10 cellular contexts compared by ENCODE assay signal in the genomic region with DNA sequence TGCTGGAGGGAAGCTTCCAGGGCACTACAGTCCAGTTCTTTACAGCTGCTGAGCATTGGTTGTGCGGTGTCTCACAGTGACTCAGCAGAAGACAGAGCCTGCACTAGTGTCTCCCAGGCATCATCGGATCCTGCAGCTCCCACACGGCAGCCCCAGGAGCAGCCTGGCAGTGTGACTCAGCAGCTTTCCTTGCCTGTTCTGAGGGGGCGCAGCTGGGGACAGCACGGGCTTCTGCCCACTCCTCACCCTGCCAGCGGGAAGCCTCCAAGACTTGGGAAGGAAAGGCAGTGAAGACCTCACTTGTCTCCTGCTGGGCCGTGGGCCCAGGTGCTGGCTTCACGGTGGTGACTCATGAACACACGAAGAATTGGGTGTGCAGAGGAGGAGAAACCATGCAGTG.
DNase-seq lines count a peak whose midpoint lies in the region; ATAC-seq and TF ChIP-seq lines count a peak whose summit lies in the region.
"Had no signal": no experiment of that assay in that cellular context is flagged by ENCODE, and none has a peak within 500 bp of the region (broad histone marks: within the 10 kb centered on the region; RNA-seq: fewer than 3 reads in every experiment).

No MANE protein-coding gene starts in this region.

- H3K4me1 Mint-ChIP-seq in stimulated activated naive B cell treated with anti-CD40 and anti-IgM and Interleukin-4, amounts not matched to agents 10 μg/mL and 1 μg/mL and 100 μg/mL, for 72 hours = no peaks in the 10 kb centered on the region

- H3K4me3 ChIP-seq in GM23248 (peak overlapping the region; percentile 48), RWPE2 (ENCODE audit: severe bottlenecking) (no peak overlapping the region), psoas muscle (no peak overlapping the region)

- H2AFZ ChIP-seq in GM23248 = peak overlapping the region; percentile 62

- intact Hi-C loops in psoas muscle (cut with DNase I) = no loop called here

- H3K79me2 ChIP-seq in GM23248 (ENCODE audit: insufficient read depth) = no peaks in the 10 kb centered on the region

- no peaks in the 10 kb centered on the region for H3K9me3 ChIP-seq in GM23248 (ENCODE audit: low read depth)
- no peaks in the 10 kb centered on the region for H3K9me3 ChIP-seq in RWPE2 (ENCODE audit: severe bottlenecking)
- H3K9me3 ChIP-seq in psoas muscle = no peaks in the 10 kb centered on the region

- H3K36me3 Mint-ChIP-seq in stimulated activated naive B cell treated with anti-CD40 and anti-IgM and Interleukin-4, amounts not matched to agents 10 μg/mL and 1 μg/mL and 100 μg/mL, for 72 hours = no peaks in the 10 kb centered on the region
- H3K36me3 Mint-ChIP-seq: memory B cell had no signal

- H3K27ac Mint-ChIP-seq in stimulated activated naive B cell treated with anti-CD40 and anti-IgM and Interleukin-4, amounts not matched to agents 10 μg/mL and 1 μg/mL and 100 μg/mL, for 72 hours = no peak overlapping the region
- H3K27ac Mint-ChIP-seq: memory B cell had no signal

- no peaks in the 10 kb centered on the region for H4K20me1 ChIP-seq in GM23248 (ENCODE audit: insufficient read depth)

- peak overlapping the region; percentile 52 for H3K9ac ChIP-seq in GM23248

- peaks cover 9% of the 10 kb centered on the region for H3F3A ChIP-seq in GM23248 (ENCODE audit: insufficient read depth)

- in situ Hi-C loops in GM23248 (cut with MboI) = no loop called here

- 11% methylated on average over 8 to 9 of the region's 9 CpGs for WGBS in GM23248 (ENCODE audit: low coverage in 1 of 2, low lambda C conversion rate in 2 of 2, missing lambda C conversion rate in 2 of 2), 2 experiments
- WGBS in psoas muscle, 3 donors = 38 to 68% (median 39%) methylated on average over 7 to 9 of the region's 9 CpGs

- peaks cover 6% of the 10 kb centered on the region for H3K4me1 ChIP-seq in GM23248 (ENCODE audit: insufficient read depth)
- H3K4me1 ChIP-seq in RWPE2 (ENCODE audit: insufficient read depth, poor library complexity, severe bottlenecking) = no peaks in the 10 kb centered on the region
- no peaks in the 10 kb centered on the region for H3K4me1 ChIP-seq in psoas muscle

- H3K9me3 Mint-ChIP-seq in stimulated activated naive B cell treated with anti-CD40 and anti-IgM and Interleukin-4, amounts not matched to agents 10 μg/mL and 1 μg/mL and 100 μg/mL, for 72 hours = no peaks in the 10 kb centered on the region
- H3K9me3 Mint-ChIP-seq: memory B cell had no signal

- no peak overlapping the region for H3K4me3 Mint-ChIP-seq in stimulated activated naive B cell treated with anti-CD40 and anti-IgM and Interleukin-4, amounts not matched to agents 10 μg/mL and 1 μg/mL and 100 μg/mL, for 72 hours
- H3K4me3 Mint-ChIP-seq: memory B cell had no signal

- peak; percentile 68 for ATAC-seq in RWPE2 (ENCODE audit: low read depth)
- ATAC-seq in psoas muscle = peak in 3 of 4 donors; percentile 39 to 46 (median 44)
- ATAC-seq in stimulated activated naive B cell treated with anti-CD40 and anti-IgM and Interleukin-4, amounts not matched to agents 10 μg/mL and 1 μg/mL and 100 μg/mL, for 72 hours (replicated peaks) = no peak
- ATAC-seq in HG03139 (IDR thresholded peaks at IDR 0.05; ENCODE audit: unreplicated experiment) = no peak
- no peak for ATAC-seq in HG03354 (IDR thresholded peaks at IDR 0.05; ENCODE audit: poor library complexity, severe bottlenecking, unreplicated experiment)

- DNase-seq in GM23248 (peak; percentile 95), RWPE2 (ENCODE audit: low spot score) (no peak), fibroblast of the conjunctiva (ENCODE audit: low read depth) (peak; percentile 37), psoas muscle (peak in 1 of 2 donors; percentile 20), NCI-H774 (lab: John Stamatoyannopoulos, UW) (no peak)
- DNase-seq in stimulated activated naive B cell treated with anti-CD40 and anti-IgM and Interleukin-4, amounts not matched to agents 10 μg/mL and 1 μg/mL and 100 μg/mL, for 72 hours = no peak
- DNase-seq: HCEC 1CT had no signal

- H3K36me3 ChIP-seq in GM23248 (ENCODE audit: low read depth) (no peaks in the 10 kb centered on the region), RWPE2 (ENCODE audit: low read depth) (no peaks in the 10 kb centered on the region), psoas muscle (ENCODE audit: insufficient read depth in 1 of 2, low read depth in 1 of 2) (no peaks in the 10 kb centered on the region)

- H3K27me3 ChIP-seq in GM23248 (replicated peaks; ENCODE audit: insufficient read depth) (no peaks in the 10 kb centered on the region), RWPE2 (ENCODE audit: insufficient read depth, poor library complexity, severe bottlenecking) (no peaks in the 10 kb centered on the region), psoas muscle (ENCODE audit: insufficient read depth in 3 of 3, low read length in 2 of 3) (no peaks in the 10 kb centered on the region)

- H3K4me2 ChIP-seq in GM23248 (ENCODE audit: unreplicated experiment) = peak overlapping the region; percentile 54

- H3K27me3 Mint-ChIP-seq in stimulated activated naive B cell treated with anti-CD40 and anti-IgM and Interleukin-4, amounts not matched to agents 10 μg/mL and 1 μg/mL and 100 μg/mL, for 72 hours = peaks cover 0 to 8% of the 10 kb centered on the region in 2 donors

- no peaks in the 10 kb centered on the region for H3K9me2 ChIP-seq in GM23248 (ENCODE audit: insufficient read depth)

- H3K27ac ChIP-seq in GM23248 (peak overlapping the region; percentile 64), RWPE2 (ENCODE audit: poor library complexity, severe bottlenecking) (no peak overlapping the region), psoas muscle (no peak overlapping the region)

- TF ChIP-seq CTCF in RWPE2 (IDR thresholded peaks at IDR 0.05; ENCODE audit: poor library complexity, severe bottlenecking) (no peak), psoas muscle (IDR thresholded peaks at IDR 0.05) (no peak)

Comparison
In these comparisons a context has a peak if more than half of its experiments do, and no peak if none do; other contexts are left out.
1. DNase-seq: peak in GM23248 (single experiment) and fibroblast of the conjunctiva (single experiment); none in RWPE2 (single experiment), stimulated activated naive B cell treated with anti-CD40 and anti-IgM and Interleukin-4, amounts not matched to agents 10 μg/mL and 1 μg/mL and 100 μg/mL, for 72 hours (single experiment) and NCI-H774 (single experiment).
2. ATAC-seq: peak in RWPE2 (single experiment) and psoas muscle (3 of 4); none in stimulated activated naive B cell treated with anti-CD40 and anti-IgM and Interleukin-4, amounts not matched to agents 10 μg/mL and 1 μg/mL and 100 μg/mL, for 72 hours (0 of 2), HG03139 (single experiment) and HG03354 (single experiment).